In the genomic region with DNA sequence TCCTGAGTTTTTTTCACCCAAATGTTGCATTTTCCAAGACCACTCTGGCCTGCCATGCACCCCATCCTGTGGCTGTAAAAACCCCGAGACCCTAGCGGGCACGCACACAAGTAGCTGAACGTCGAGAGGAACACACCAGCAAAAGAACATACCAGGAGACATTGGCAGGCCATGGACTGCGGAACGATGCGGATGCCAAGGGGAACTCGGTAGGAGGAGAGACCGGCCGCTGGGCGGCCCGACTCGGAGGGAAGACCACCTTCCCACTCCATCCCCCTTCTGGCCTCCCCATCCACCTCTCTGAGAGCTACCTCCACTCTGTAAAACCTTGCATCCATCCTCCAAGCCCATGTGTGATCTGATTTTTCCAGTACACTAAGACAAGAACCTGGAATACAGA, we compare ENCODE assay signal across 19 cellular contexts.
A peak's percentile ranks its signal among the peaks of the same experiment; 100 is the strongest.
DNase-seq lines count a peak whose midpoint lies in the region; ATAC-seq, FAIRE-seq and TF ChIP-seq lines count a peak whose summit lies in the region.
"Had no signal": no experiment of that assay in that cellular context is flagged by ENCODE, and none has a peak within 500 bp of the region (broad histone marks: within the 10 kb centered on the region; RNA-seq: fewer than 3 reads in every experiment).

No MANE protein-coding gene starts in this region.

- H3K4me3 Mint-ChIP-seq in osteocyte (ENCODE audit: unreplicated experiment): no peak overlapping the region
- H3K4me3 Mint-ChIP-seq: CD4-positive, alpha-beta memory T cell had no signal

- H3K9me3 Mint-ChIP-seq in osteocyte (ENCODE audit: unreplicated experiment): peaks cover 30% of the 10 kb centered on the region

- H3K27me3 Mint-ChIP-seq in osteocyte (ENCODE audit: unreplicated experiment): no peaks in the 10 kb centered on the region
- H3K27me3 Mint-ChIP-seq: CD4-positive, alpha-beta memory T cell had no signal

- TF ChIP-seq CTCF in bronchial epithelial cell (IDR thresholded peaks at IDR 0.05; ENCODE audit: insufficient read depth, low read length, severe bottlenecking) (no peak), osteocyte (IDR thresholded peaks at IDR 0.05) (no peak)

- FAIRE-seq in bronchial epithelial cell (lab: Jason Lieb, UNC): peak; percentile 47
- FAIRE-seq: GM12891, GM18507, H1 had no signal

- no peaks in the 10 kb centered on the region for H3K36me3 ChIP-seq in bronchial epithelial cell (ENCODE audit: control insufficient read depth, insufficient read depth, low read length)

- no peaks in the 10 kb centered on the region for H3K4me1 Mint-ChIP-seq in osteocyte (ENCODE audit: unreplicated experiment)
- H3K4me1 Mint-ChIP-seq: CD4-positive, alpha-beta memory T cell had no signal

- no peak for ATAC-seq in HG03108 (IDR thresholded peaks at IDR 0.05; ENCODE audit: unreplicated experiment)
- no peak for ATAC-seq in GM19467 (IDR thresholded peaks at IDR 0.05; ENCODE audit: unreplicated experiment)

- H3K27me3 ChIP-seq in bronchial epithelial cell (ENCODE audit: control insufficient read depth, insufficient read depth, low read length): no peaks in the 10 kb centered on the region

- H3K27ac Mint-ChIP-seq in osteocyte (ENCODE audit: unreplicated experiment): no peak overlapping the region
- H3K27ac Mint-ChIP-seq: CD4-positive, alpha-beta memory T cell had no signal

- no peak overlapping the region for H3K4me3 ChIP-seq in bronchial epithelial cell (ENCODE audit: low read depth, low read length)
- H3K4me3 ChIP-seq: GM23248 had no signal

- DNase-seq in bronchial epithelial cell (ENCODE audit: low read depth) (no peak), islet precursor cell (peak; percentile 29), osteocyte (ENCODE audit: extremely low spot score, unreplicated experiment) (peak; percentile 78), hypothalamus (lab: John Stamatoyannopoulos, UW) (no peak)
- DNase-seq: C1 segment of cervical spinal cord; Calu3; CD4-positive, alpha-beta memory T cell; COR-L47; DMS53; DMS79 treated with DMSO at 0.1 percent for 48 hours; GF-D8; GM23248; H7; HCEC 1CT had no signal

- H3K36me3 Mint-ChIP-seq in osteocyte (ENCODE audit: unreplicated experiment): no peaks in the 10 kb centered on the region
- H3K36me3 Mint-ChIP-seq: CD4-positive, alpha-beta memory T cell had no signal

Comparison
In these comparisons a context has a peak if more than half of its experiments do, and no peak if none do; other contexts are left out.
1. DNase-seq: peak in islet precursor cell (single experiment) and osteocyte (single experiment); none in bronchial epithelial cell (single experiment) and hypothalamus (0 of 51).